9 cellular contexts compared by ENCODE assay signal in the genomic region with DNA sequence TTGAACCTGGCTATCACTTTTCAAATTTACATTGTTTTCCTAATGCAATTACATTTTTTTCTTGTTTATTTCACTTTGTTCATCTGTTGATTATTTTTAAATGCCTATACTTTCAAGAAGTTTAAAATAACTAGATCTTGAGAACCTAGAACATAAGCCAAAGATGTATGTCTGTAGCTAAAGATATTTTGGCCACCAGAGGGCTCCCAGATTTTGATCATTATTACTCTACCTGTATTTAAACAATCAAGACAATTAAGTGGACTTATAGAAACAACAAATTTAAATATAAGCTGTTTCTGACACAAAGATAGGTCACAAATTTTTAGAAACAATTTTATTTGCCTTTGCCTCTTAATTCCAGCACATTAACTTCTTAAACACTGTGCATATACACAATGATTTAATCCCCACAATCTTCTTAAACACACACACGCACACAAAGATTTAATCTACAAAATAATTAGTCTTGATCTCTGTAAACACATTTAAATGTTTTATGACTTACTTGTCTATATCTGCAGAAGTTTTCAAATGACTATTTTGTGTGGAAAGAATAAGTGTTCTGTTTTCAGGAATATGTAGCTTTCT.
DNase-seq lines count a peak whose midpoint lies in the region; ATAC-seq and TF ChIP-seq lines count a peak whose summit lies in the region.
"Had no signal": no experiment of that assay in that cellular context is flagged by ENCODE, and none has a peak within 500 bp of the region (broad histone marks: within the 10 kb centered on the region; RNA-seq: fewer than 3 reads in every experiment).

No MANE protein-coding gene starts in this region.

- TF ChIP-seq CTCF in VCaP (conservative IDR thresholded peaks at IDR 0.05) = peak; percentile 83
- TF ChIP-seq CTCF in liver (IDR thresholded peaks at IDR 0.05; ENCODE audit: low read depth, low read length, missing input control) = peak; percentile 46
- TF ChIP-seq CTCF in Peyer's patch (IDR thresholded peaks at IDR 0.05) = peak in 3 of 6 experiments; percentile 23 to 37 (median 29)

- ATAC-seq in HG03025 (IDR thresholded peaks at IDR 0.05; ENCODE audit: low FRiP score, unreplicated experiment) = no peak

- H3K27me3 ChIP-seq in liver (ENCODE audit: control insufficient read depth in 4 of 4, insufficient read depth in 4 of 4, low read length in 3 of 4) = peaks cover 0 to 3% (median 0%) of the 10 kb centered on the region in 4 donors
- no peaks in the 10 kb centered on the region for H3K27me3 ChIP-seq in Peyer's patch

- no peaks in the 10 kb centered on the region for H3K36me3 ChIP-seq in liver (ENCODE audit: control insufficient read depth in 4 of 4, insufficient read depth in 3 of 4, low read depth in 1 of 4, low read length in 3 of 4)
- H3K36me3 ChIP-seq in Peyer's patch = no peaks in the 10 kb centered on the region

- H3K4me1 ChIP-seq in liver (ENCODE audit: control insufficient read depth in 4 of 4, insufficient read depth in 4 of 4, low read length in 3 of 4) (no peaks in the 10 kb centered on the region), Peyer's patch (no peaks in the 10 kb centered on the region)

- TF ChIP-seq RAD21 in liver (IDR thresholded peaks at IDR 0.05) = peak; percentile 72 to 74

- 77% methylated on average over 1 of the region's 1 CpG for WGBS in liver

- H3K4me3 ChIP-seq in liver (ENCODE audit: low read depth in 1 of 3, low read length in 3 of 3) = no peak overlapping the region
- no peak overlapping the region for H3K4me3 ChIP-seq in Peyer's patch

- H3K27ac ChIP-seq in VCaP = peak overlapping the region; percentile 15; the same call in 1 of the 2 replicates
- no peak overlapping the region for H3K27ac ChIP-seq in liver (ENCODE audit: low read depth in 1 of 2, low read length in 2 of 2)
- no peak overlapping the region for H3K27ac ChIP-seq in Peyer's patch

- H3K9me3 ChIP-seq in liver (ENCODE audit: control insufficient read depth in 4 of 4, low read length in 3 of 4) (no peaks in the 10 kb centered on the region), Peyer's patch (no peaks in the 10 kb centered on the region)

- no peak for TF ChIP-seq POLR2A in Peyer's patch (IDR thresholded peaks at IDR 0.05)

- DNase-seq in COR-L47 (lab: John Stamatoyannopoulos, UW) = peak; percentile 44
- DNase-seq in NCI-H1092 (lab: John Stamatoyannopoulos, UW) = peak; percentile 31
- no peak for DNase-seq in T-helper 1 cell
- no peak for DNase-seq in Peyer's patch
- no peak for DNase-seq in ureter (ENCODE audit: low spot score)
- DNase-seq: activated CD8-positive, alpha-beta memory T cell treated with anti-CD3 and anti-CD28 coated beads for 24 hours had no signal

- no peak overlapping the region for H3K9ac ChIP-seq in liver (ENCODE audit: low read depth in 1 of 2, low read length in 2 of 2)

TF ChIP-seq in liver, 16 proteins besides CTCF, POLR2A, EP300 and RAD21:
- no peak for TF ChIP-seq NR2F2 (IDR thresholded peaks at IDR 0.05)

Comparison
In these comparisons a context has a peak if more than half of its experiments do, and no peak if none do; other contexts are left out.
1. DNase-seq: peak in COR-L47 (single experiment) and NCI-H1092 (single experiment); none in T-helper 1 cell (0 of 5), Peyer's patch (0 of 3) and ureter (single experiment).